In genomic region chr14:38297681-38298080, GRCh38 we compare ENCODE assay signal across 24 cellular contexts. TPM values are rescaled to one million over a fixed set of nuclear protein-coding genes. Genes with fewer than 3 reads are reported as not detected.
DNase-seq lines count a peak whose midpoint lies in the region; FAIRE-seq and TF ChIP-seq lines count a peak whose summit lies in the region.
"Had no signal": no experiment of that assay in that cellular context is flagged by ENCODE, and none has a peak within 500 bp of the region (broad histone marks: within the 10 kb centered on the region; RNA-seq: fewer than 3 reads in every experiment).

No MANE protein-coding gene starts in this region.

- H3K9me3 ChIP-seq in BE2C (no peaks in the 10 kb centered on the region), astrocyte (ENCODE audit: insufficient read depth, low read depth, low read length) (no peaks in the 10 kb centered on the region), MM.1S (replicated peaks; ENCODE audit: insufficient read depth, low read length) (no peaks in the 10 kb centered on the region), esophagus muscularis mucosa (no peaks in the 10 kb centered on the region)
- H3K9me3 ChIP-seq: left lung, Peyer's patch, sigmoid colon had no signal

- DNase-seq in BE2C = peak; percentile 58
- DNase-seq in LHCN-M2 (ENCODE audit: low read depth) = peak; percentile 35
- DNase-seq in astrocyte (ENCODE audit: low read depth) = peak; percentile 36
- DNase-seq in fibroblast of the aortic adventitia (ENCODE audit: low read depth) = peak; percentile 71
- no peak for DNase-seq in MM.1S
- DNase-seq in esophagus muscularis mucosa (ENCODE audit: extremely low spot score) = no peak
- no peak for DNase-seq in GM13977 (ENCODE audit: low spot score)
- DNase-seq: activated CD4-positive, alpha-beta T cell treated with anti-CD3 and anti-CD28 coated beads, Interleukin-2, amount 50 U/mL, for 48 hours; activated gamma-delta T cell treated with Interleukin-2 at 50 U/mL for 16 hours; amniotic stem cell; CD4-positive, alpha-beta T cell; effector CD8-positive, alpha-beta T cell; head of caudate nucleus; KG1; left lung; NCI-H1092 treated with DMSO at 0.1 percent for 48 hours; Peyer's patch; sigmoid colon; WERI-Rb-1 had no signal

- TF ChIP-seq EP300 in esophagus muscularis mucosa (IDR thresholded peaks at IDR 0.05) = no peak

- H3K9me2 ChIP-seq in MM.1S (replicated peaks; ENCODE audit: insufficient read depth, low read length) = no peaks in the 10 kb centered on the region

- H3K4me1 Mint-ChIP-seq in astrocyte (ENCODE audit: low read depth, unreplicated experiment) = no peaks in the 10 kb centered on the region
- H3K4me1 Mint-ChIP-seq: central memory CD8-positive, alpha-beta T cell; nephron; stimulated activated effector memory CD8-positive, alpha-beta T cell treated with anti-CD3 and anti-CD28 coated beads, Interleukin-12 subunit alpha, Interleukin-12 subunit beta, amount 100 ng/mL, for 72 hours had no signal

- no peaks in the 10 kb centered on the region for H3K36me3 Mint-ChIP-seq in astrocyte (ENCODE audit: low read depth, unreplicated experiment)
- H3K36me3 Mint-ChIP-seq: stimulated activated effector memory CD8-positive, alpha-beta T cell treated with anti-CD3 and anti-CD28 coated beads, Interleukin-12 subunit alpha, Interleukin-12 subunit beta, amount 100 ng/mL, for 72 hours had no signal

- H3K36me3 ChIP-seq in BE2C (no peaks in the 10 kb centered on the region), astrocyte (ENCODE audit: insufficient read depth, low read length) (no peaks in the 10 kb centered on the region), MM.1S (replicated peaks; ENCODE audit: insufficient read depth, low read length) (no peaks in the 10 kb centered on the region), esophagus muscularis mucosa (no peaks in the 10 kb centered on the region)
- H3K36me3 ChIP-seq: left lung, Peyer's patch, sigmoid colon, WERI-Rb-1 had no signal

- H3K4me2 ChIP-seq in astrocyte (ENCODE audit: low read length) (no peak overlapping the region), MM.1S (ENCODE audit: low read depth, low read length) (no peak overlapping the region)

- H3K4me3 ChIP-seq in BE2C (ENCODE audit: low read depth, low read length) = no peak overlapping the region
- H3K4me3 ChIP-seq in astrocyte (ENCODE audit: insufficient read depth, low read depth, low read length) = no peak overlapping the region
- no peak overlapping the region for H3K4me3 ChIP-seq in fibroblast of the aortic adventitia (ENCODE audit: low read depth, low read length)
- no peak overlapping the region for H3K4me3 ChIP-seq in MM.1S (ENCODE audit: low read length)
- H3K4me3 ChIP-seq in esophagus muscularis mucosa = no peak overlapping the region
- H3K4me3 ChIP-seq: left lung, Peyer's patch, sigmoid colon had no signal

- FAIRE-seq in astrocyte (lab: Jason Lieb, UNC) = no peak
- FAIRE-seq: H54 had no signal

- TF ChIP-seq CTCF in BE2C (IDR thresholded peaks at IDR 0.05; ENCODE audit: low read depth, low read length) (no peak), astrocyte (IDR thresholded peaks at IDR 0.05; ENCODE audit: insufficient read depth, low read depth, low read length) (no peak), fibroblast of the aortic adventitia (IDR thresholded peaks at IDR 0.05; ENCODE audit: insufficient read depth, low read length) (no peak), MM.1S (IDR thresholded peaks at IDR 0.05; ENCODE audit: low read length) (no peak), esophagus muscularis mucosa (IDR thresholded peaks at IDR 0.05) (no peak), GM13977 (IDR thresholded peaks at IDR 0.05; ENCODE audit: extremely low read depth, insufficient read depth, missing control alignments) (no peak)

- H3K4me3 Mint-ChIP-seq in astrocyte (ENCODE audit: unreplicated experiment) = no peak overlapping the region
- H3K4me3 Mint-ChIP-seq: CD4-positive, alpha-beta T cell; central memory CD8-positive, alpha-beta T cell; nephron; stimulated activated effector memory CD8-positive, alpha-beta T cell treated with anti-CD3 and anti-CD28 coated beads, Interleukin-12 subunit alpha, Interleukin-12 subunit beta, amount 100 ng/mL, for 72 hours had no signal

- no peaks in the 10 kb centered on the region for H3K27me3 ChIP-seq in BE2C
- H3K27me3 ChIP-seq in astrocyte (ENCODE audit: insufficient read depth, low read length) = no peaks in the 10 kb centered on the region
- no peaks in the 10 kb centered on the region for H3K27me3 ChIP-seq in MM.1S (replicated peaks; ENCODE audit: insufficient read depth, low read length)
- H3K27me3 ChIP-seq in esophagus muscularis mucosa = no peaks in the 10 kb centered on the region
- H3K27me3 ChIP-seq: left lung, Peyer's patch, sigmoid colon had no signal

- H3K27ac ChIP-seq in astrocyte (ENCODE audit: low read depth, low read length) = no peak overlapping the region
- no peak overlapping the region for H3K27ac ChIP-seq in MM.1S (ENCODE audit: low read length)
- no peak overlapping the region for H3K27ac ChIP-seq in esophagus muscularis mucosa (replicated peaks in 1 of 4)
- H3K27ac ChIP-seq: left lung, Peyer's patch, sigmoid colon, WERI-Rb-1 had no signal

- 23% methylated on average over 1 of the region's 1 CpG for WGBS in esophagus muscularis mucosa

- TF ChIP-seq POLR2A in esophagus muscularis mucosa (IDR thresholded peaks at IDR 0.05; ENCODE audit: low read depth) = no peak

- no peak overlapping the region for H3K27ac Mint-ChIP-seq in astrocyte (ENCODE audit: unreplicated experiment)
- H3K27ac Mint-ChIP-seq: CD4-positive, alpha-beta T cell; nephron; stimulated activated effector memory CD8-positive, alpha-beta T cell treated with anti-CD3 and anti-CD28 coated beads, Interleukin-12 subunit alpha, Interleukin-12 subunit beta, amount 100 ng/mL, for 72 hours had no signal

- H2AFZ ChIP-seq in astrocyte (ENCODE audit: low read depth, low read length) (no peak overlapping the region), MM.1S (ENCODE audit: low read length) (no peak overlapping the region)

- intact Hi-C loops in esophagus muscularis mucosa (cut with DNase I) = no loop called here

- H3K79me2 ChIP-seq in astrocyte (ENCODE audit: insufficient read depth, low read length) = no peaks in the 10 kb centered on the region
- no peaks in the 10 kb centered on the region for H3K79me2 ChIP-seq in MM.1S (ENCODE audit: low read length)

- H3K27me3 Mint-ChIP-seq in astrocyte (ENCODE audit: low read depth, unreplicated experiment) = no peaks in the 10 kb centered on the region
- H3K27me3 Mint-ChIP-seq: CD4-positive, alpha-beta T cell had no signal

- H4K20me1 ChIP-seq in astrocyte (ENCODE audit: insufficient read depth, low read length) = no peaks in the 10 kb centered on the region
- H4K20me1 ChIP-seq in MM.1S (ENCODE audit: insufficient read depth, low read length) = no peaks in the 10 kb centered on the region

- peaks cover 6% of the 10 kb centered on the region; the same call in 1 of the 2 replicates for H3K4me1 ChIP-seq in BE2C
- H3K4me1 ChIP-seq in astrocyte (ENCODE audit: insufficient read depth, low read length) = no peaks in the 10 kb centered on the region
- H3K4me1 ChIP-seq in MM.1S (ENCODE audit: low read length) = no peaks in the 10 kb centered on the region
- no peaks in the 10 kb centered on the region for H3K4me1 ChIP-seq in esophagus muscularis mucosa
- H3K4me1 ChIP-seq: left lung, Peyer's patch, sigmoid colon had no signal

- no peaks in the 10 kb centered on the region for H3F3A ChIP-seq in MM.1S (ENCODE audit: insufficient read depth, low read length)

- in situ Hi-C loops in GM13977 (cut with MboI; ENCODE audit: low pct_unique_long_range_greater_than_20kb, low sequenced_read_pairs, unreplicated experiment) = no loop called here

- no peaks in the 10 kb centered on the region for H3K9me3 Mint-ChIP-seq in astrocyte (ENCODE audit: unreplicated experiment)
- H3K9me3 Mint-ChIP-seq: CD4-positive, alpha-beta T cell had no signal

- H3K9ac ChIP-seq in astrocyte (ENCODE audit: low read length) (no peak overlapping the region), MM.1S (ENCODE audit: low read length) (no peak overlapping the region)

RNA-seq across cellular contexts. Expression of gene CLEC14A, which starts 41.8 kb away (rescaled TPM):
- 0.90 TPM for polyA plus RNA-seq in BE2C (2012; ENCODE audit: insufficient read depth, insufficient read length, low read depth)
- not detected in 2 replicates for total RNA-seq in LHCN-M2 (2014; rRNA removed)
- polyA plus RNA-seq in LHCN-M2 (2012) = not detected
- not detected in 2 replicates for total RNA-seq in astrocyte
- 0.63 and 4.5 TPM in 2 replicates for total RNA-seq in fibroblast of the aortic adventitia (ENCODE audit: low replicate concordance)
- 10 to 100 TPM; 23.7 to 50.2 (median 38.0) TPM for total RNA-seq in esophagus muscularis mucosa
- total RNA-seq: CD4-positive, alpha-beta T cell; T-helper 2 cell treated with Interferon-gamma antibody and Interleukin-4, amounts not matched to agents 100 ng/mL and 5 ng/mL, for 36 hours had no signal

Comparison
In these comparisons a context has a peak if more than half of its experiments do, and no peak if none do; other contexts are left out.
1. DNase-seq: peak in BE2C (single experiment), LHCN-M2 (single experiment), astrocyte (single experiment) and fibroblast of the aortic adventitia (single experiment); none in MM.1S (single experiment), esophagus muscularis mucosa (single experiment) and GM13977 (single experiment).